ENCODE assay signal across 12 cellular contexts in genomic region chr19:1908364-1908678, GRCh38. TPM values are rescaled to one million over a fixed set of nuclear protein-coding genes. Genes with fewer than 3 reads are reported as not detected.
A peak's percentile ranks its signal among the peaks of the same experiment; 100 is the strongest.
DNase-seq lines count a peak whose midpoint lies in the region; ATAC-seq and TF ChIP-seq lines count a peak whose summit lies in the region.
"Had no signal": no experiment of that assay in that cellular context is flagged by ENCODE, and none has a peak within 500 bp of the region (broad histone marks: within the 10 kb centered on the region; RNA-seq: fewer than 3 reads in every experiment).

No MANE protein-coding gene starts in this region.

- H3K4me3 ChIP-seq in vagina: peak overlapping the region in 1 of 2 donors; percentile 21
- H3K4me3 ChIP-seq: uterus had no signal

- TF ChIP-seq POLR2A in vagina (IDR thresholded peaks at IDR 0.05): no peak

- no peaks in the 10 kb centered on the region for H3K9me3 ChIP-seq in vagina
- H3K9me3 ChIP-seq: uterus had no signal

- no peak for DNase-seq in stimulated activated naive CD8-positive, alpha-beta T cell treated with anti-CD3 and anti-CD28 coated beads, Interleukin-15, Interleukin-2, amounts not matched to agents 100 U/mL and 50 U/mL, for 24 hours
- DNase-seq in memory B cell (ENCODE audit: low spot score in 2 of 2) (no peak), vagina (ENCODE audit: extremely low spot score in 2 of 2) (no peak)
- no peak for DNase-seq in stimulated activated CD8-positive, alpha-beta memory T cell treated with anti-CD3 and anti-CD28 coated beads, Interleukin-4, amount 100 ng/mL, for 48 hours
- DNase-seq: activated CD4-positive, alpha-beta T cell treated with anti-CD3 and anti-CD28 coated beads, Interleukin-2, amount 10 ng/mL, durations not matched to agents 24 days and 14 days; effector CD8-positive, alpha-beta T cell; naive thymus-derived CD4-positive, alpha-beta T cell; NCI-H1105; T-helper 17 cell; uterus had no signal

- ATAC-seq in stimulated activated naive CD8-positive, alpha-beta T cell treated with anti-CD3 and anti-CD28 coated beads, Interleukin-15, Interleukin-2, amounts not matched to agents 100 U/mL and 50 U/mL, for 24 hours: no peak
- ATAC-seq in memory B cell (ENCODE audit: low read depth) (no peak), HG02938 (IDR thresholded peaks at IDR 0.05; ENCODE audit: unreplicated experiment) (no peak)
- ATAC-seq: naive thymus-derived CD4-positive, alpha-beta T cell; T-helper 17 cell had no signal

- no peaks in the 10 kb centered on the region for H3K27me3 ChIP-seq in vagina
- H3K27me3 ChIP-seq: uterus had no signal

- H3K27me3 Mint-ChIP-seq in stimulated activated naive CD8-positive, alpha-beta T cell treated with anti-CD3 and anti-CD28 coated beads, Interleukin-15, Interleukin-2, amounts not matched to agents 100 ng/mL and 50 ng/mL, for 24 hours: no peaks in the 10 kb centered on the region
- no peaks in the 10 kb centered on the region for H3K27me3 Mint-ChIP-seq in memory B cell
- H3K27me3 Mint-ChIP-seq: activated CD4-positive, alpha-beta T cell treated with anti-CD3 and anti-CD28 coated beads, Interleukin-2, amount 10 ng/mL, durations not matched to agents 24 days and 14 days; naive thymus-derived CD4-positive, alpha-beta T cell; T-helper 17 cell had no signal

- peaks cover 46% of the 10 kb centered on the region for H3K4me1 Mint-ChIP-seq in stimulated activated naive CD8-positive, alpha-beta T cell treated with anti-CD3 and anti-CD28 coated beads, Interleukin-15, Interleukin-2, amounts not matched to agents 100 ng/mL and 50 ng/mL, for 24 hours (ENCODE audit: low read depth)
- peaks cover 28% of the 10 kb centered on the region for H3K4me1 Mint-ChIP-seq in memory B cell

- no peaks in the 10 kb centered on the region for H3K36me3 Mint-ChIP-seq in stimulated activated naive CD8-positive, alpha-beta T cell treated with anti-CD3 and anti-CD28 coated beads, Interleukin-15, Interleukin-2, amounts not matched to agents 100 ng/mL and 50 ng/mL, for 24 hours (ENCODE audit: low read depth)
- peaks cover 4% of the 10 kb centered on the region for H3K36me3 Mint-ChIP-seq in memory B cell

- H3K9me3 Mint-ChIP-seq in stimulated activated naive CD8-positive, alpha-beta T cell treated with anti-CD3 and anti-CD28 coated beads, Interleukin-15, Interleukin-2, amounts not matched to agents 100 ng/mL and 50 ng/mL, for 24 hours: no peaks in the 10 kb centered on the region
- H3K9me3 Mint-ChIP-seq in memory B cell: no peaks in the 10 kb centered on the region
- H3K9me3 Mint-ChIP-seq: activated CD4-positive, alpha-beta T cell treated with anti-CD3 and anti-CD28 coated beads, Interleukin-2, amount 10 ng/mL, durations not matched to agents 24 days and 14 days had no signal

- no peak for TF ChIP-seq CTCF in vagina (IDR thresholded peaks at IDR 0.05)

- H3K27ac Mint-ChIP-seq in stimulated activated naive CD8-positive, alpha-beta T cell treated with anti-CD3 and anti-CD28 coated beads, Interleukin-15, Interleukin-2, amounts not matched to agents 100 ng/mL and 50 ng/mL, for 24 hours: no peak overlapping the region
- no peak overlapping the region for H3K27ac Mint-ChIP-seq in memory B cell
- H3K27ac Mint-ChIP-seq: activated CD4-positive, alpha-beta T cell treated with anti-CD3 and anti-CD28 coated beads, Interleukin-2, amount 10 ng/mL, durations not matched to agents 24 days and 14 days had no signal

- no peaks in the 10 kb centered on the region for H3K36me3 ChIP-seq in vagina
- H3K36me3 ChIP-seq: uterus had no signal

- peak overlapping the region; percentile 60 for H3K27ac ChIP-seq in vagina
- H3K27ac ChIP-seq: uterus had no signal

- H3K4me3 Mint-ChIP-seq in stimulated activated naive CD8-positive, alpha-beta T cell treated with anti-CD3 and anti-CD28 coated beads, Interleukin-15, Interleukin-2, amounts not matched to agents 100 ng/mL and 50 ng/mL, for 24 hours: peak overlapping the region; percentile 39
- H3K4me3 Mint-ChIP-seq in memory B cell: peak overlapping the region; percentile 41
- H3K4me3 Mint-ChIP-seq: activated CD4-positive, alpha-beta T cell treated with anti-CD3 and anti-CD28 coated beads, Interleukin-2, amount 10 ng/mL, durations not matched to agents 24 days and 14 days; T-helper 17 cell had no signal

- peaks cover 59% of the 10 kb centered on the region for H3K4me1 ChIP-seq in vagina

- intact Hi-C loops in vagina (cut with DNase I): no loop called here

RNA-seq across cellular contexts. Expression of gene ADAT3, which starts 3.1 kb away (rescaled TPM):
- total RNA-seq in vagina: 5.2 TPM

RNA-seq across cellular contexts. Expression of gene SCAMP4, which starts 3.1 kb away (rescaled TPM):
- 51.3 TPM for total RNA-seq in vagina

RNA-seq across cellular contexts. Expression of gene ABHD17A, which starts 23.0 kb away (rescaled TPM):
- 83.0 TPM for total RNA-seq in vagina

RNA-seq across cellular contexts. Expression of gene CSNK1G2, which starts 32.7 kb away (rescaled TPM):
- 77.6 TPM for total RNA-seq in vagina

RNA-seq across cellular contexts. Expression of gene KLF16, which starts 44.9 kb away (rescaled TPM):
- 7.6 TPM for total RNA-seq in vagina
